In genomic region chr10:125369382-125370326, GRCh38 we compare ENCODE assay signal across 23 cellular contexts.
"Had no signal": no experiment of that assay in that cellular context is flagged by ENCODE, and none has a peak within 500 bp of the region (broad histone marks: within the 10 kb centered on the region; RNA-seq: fewer than 3 reads in every experiment).

No MANE protein-coding gene starts in this region.

- H3K27me3 ChIP-seq: hepatocyte, pancreas, testis, thyroid gland, transverse colon, upper lobe of left lung, vagina had no signal

- H3K4me1 ChIP-seq: left ventricle myocardium inferior, pancreas, prostate gland, testis, thyroid gland, transverse colon, upper lobe of left lung, vagina had no signal

- H3K36me3 Mint-ChIP-seq: mesothelial cell of epicardium; natural killer cell; stimulated activated memory B cell treated with anti-CD40 and anti-IgM and Interleukin-4, amounts not matched to agents 10 μg/mL and 1 μg/mL and 100 μg/mL, for 72 hours had no signal

- H3K27ac ChIP-seq: hepatocyte, left ventricle myocardium inferior, pancreas, prostate gland, testis, thyroid gland, transverse colon, upper lobe of left lung, vagina had no signal

- H3K27ac Mint-ChIP-seq: mesothelial cell of epicardium; naive B cell; natural killer cell; nephron progenitor cell; stimulated activated memory B cell treated with anti-CD40 and anti-IgM and Interleukin-4, amounts not matched to agents 10 μg/mL and 1 μg/mL and 100 μg/mL, for 72 hours; stimulated activated naive CD8-positive, alpha-beta T cell treated with anti-CD3 and anti-CD28 coated beads, Interleukin-15, amount 100 ng/mL, for 72 hours had no signal

- H3K79me2 ChIP-seq: hepatocyte had no signal

- H3K9me3 ChIP-seq: pancreas, prostate gland, testis, thyroid gland, transverse colon, vagina had no signal

- DNase-seq: left ventricle myocardium inferior; naive B cell; natural killer cell; nucleus accumbens; stimulated activated CD4-positive, alpha-beta T cell treated with anti-CD3 and anti-CD28 coated beads, Interleukin-1b, Interleukin-23, amount 100 ng/mL, for 48 hours; stimulated activated CD4-positive, alpha-beta T cell treated with anti-CD3 and anti-CD28 coated beads, Interleukin-2, amount 100 ng/mL, for 48 hours; stimulated activated CD4-positive, alpha-beta T cell treated with anti-CD3 and anti-CD28 coated beads, Interleukin-4, amount 100 ng/mL, for 4 hours; stimulated activated CD8-positive, alpha-beta memory T cell treated with anti-CD3 and anti-CD28 coated beads, Interleukin-4, amount 100 ng/mL, for 48 hours; stimulated activated naive CD4-positive, alpha-beta T cell treated with Interleukin-2 at 50 U/mL for 16 hours; stimulated activated naive CD8-positive, alpha-beta T cell treated with anti-CD3 and anti-CD28 coated beads, Interleukin-15, amount 100 ng/mL, for 72 hours; transverse colon had no signal

- FAIRE-seq: pancreas had no signal

- ATAC-seq: natural killer cell; pancreas; stimulated activated memory B cell treated with anti-CD40 and anti-IgM and Interleukin-4, amounts not matched to agents 10 μg/mL and 1 μg/mL and 100 μg/mL, for 72 hours; stimulated activated naive CD8-positive, alpha-beta T cell treated with anti-CD3 and anti-CD28 coated beads, Interleukin-15, amount 100 ng/mL, for 72 hours had no signal

- H3K4me3 ChIP-seq: hepatocyte, left ventricle myocardium inferior, lung, pancreas, prostate gland, smooth muscle cell, thyroid gland, transverse colon, upper lobe of left lung, vagina had no signal

- H3K36me3 ChIP-seq: left ventricle myocardium inferior, pancreas, prostate gland, thyroid gland, transverse colon, upper lobe of left lung, vagina had no signal

- H3K4me1 Mint-ChIP-seq: naive B cell; natural killer cell; stimulated activated memory B cell treated with anti-CD40 and anti-IgM and Interleukin-4, amounts not matched to agents 10 μg/mL and 1 μg/mL and 100 μg/mL, for 72 hours; stimulated activated naive CD8-positive, alpha-beta T cell treated with anti-CD3 and anti-CD28 coated beads, Interleukin-15, amount 100 ng/mL, for 72 hours had no signal

- H2AFZ ChIP-seq: hepatocyte had no signal

- H3K4me2 ChIP-seq: hepatocyte had no signal

- H3K4me3 Mint-ChIP-seq: naive B cell; natural killer cell; nephron progenitor cell; stimulated activated memory B cell treated with anti-CD40 and anti-IgM and Interleukin-4, amounts not matched to agents 10 μg/mL and 1 μg/mL and 100 μg/mL, for 72 hours; stimulated activated naive CD8-positive, alpha-beta T cell treated with anti-CD3 and anti-CD28 coated beads, Interleukin-15, amount 100 ng/mL, for 72 hours had no signal
